8 cellular contexts compared by ENCODE assay signal in the genomic region with DNA sequence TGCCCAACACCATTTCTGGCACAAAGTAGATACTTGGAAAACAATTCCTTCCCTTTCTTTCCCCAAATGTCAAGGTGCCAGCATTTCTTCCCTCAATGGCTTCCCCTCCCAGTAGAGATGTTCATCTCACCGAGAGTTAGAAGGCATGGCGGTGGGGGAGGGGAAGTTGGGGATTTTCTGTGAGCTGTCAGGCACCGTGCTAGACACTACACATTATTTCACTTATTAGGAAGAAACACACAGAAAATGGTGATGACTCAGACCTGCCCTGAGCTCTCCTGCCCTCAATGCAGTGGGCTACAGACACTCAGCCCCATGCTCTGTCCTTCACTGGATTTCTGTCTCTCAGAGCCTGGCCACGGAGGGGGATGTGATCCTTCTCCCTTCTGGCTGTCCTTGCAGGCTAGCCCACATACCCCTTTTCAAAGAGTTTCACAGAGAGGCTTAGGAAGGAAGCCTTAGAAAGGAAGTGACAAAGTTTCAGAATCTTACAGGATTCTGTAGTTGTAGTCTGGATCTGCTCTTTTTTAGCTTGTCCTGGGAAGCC. TPM values are rescaled to one million over a fixed set of nuclear protein-coding genes. Genes with fewer than 3 reads are reported as not detected.
DNase-seq lines count a peak whose midpoint lies in the region; ATAC-seq and TF ChIP-seq lines count a peak whose summit lies in the region.

No MANE protein-coding gene starts in this region.

- H3K4me1 Mint-ChIP-seq in activated CD8-positive, alpha-beta T cell treated with anti-CD3 and anti-CD28 coated beads, Interleukin-2, amount 10 ng/mL, durations not matched to agents 7 days and 5 days (ENCODE audit: low read depth): peaks cover 84% of the 10 kb centered on the region

- H3K27ac Mint-ChIP-seq in activated CD8-positive, alpha-beta T cell treated with anti-CD3 and anti-CD28 coated beads, Interleukin-2, amount 10 ng/mL, durations not matched to agents 7 days and 5 days: peak overlapping the region; percentile 90

- no peak overlapping the region for H3K4me3 ChIP-seq in fibroblast of the aortic adventitia (ENCODE audit: low read depth, low read length)

- CTCF ChIA-PET in activated CD8-positive, alpha-beta T cell treated with anti-CD3 and anti-CD28 coated beads, Interleukin-2, amount 10 ng/mL, durations not matched to agents 7 days and 5 days (lab: Charles Lee): interaction anchor here (0.7 to 1.6 kb wide), 11 partner anchors 10 to 180 kb away, joined by 3 to 6 read pairs (median 3); a partner anchor contains a TSS

- TF ChIP-seq CTCF in fibroblast of the aortic adventitia (IDR thresholded peaks at IDR 0.05; ENCODE audit: insufficient read depth, low read length): no peak

- H3K9me3 Mint-ChIP-seq in activated CD8-positive, alpha-beta T cell treated with anti-CD3 and anti-CD28 coated beads, Interleukin-2, amount 10 ng/mL, durations not matched to agents 7 days and 5 days (ENCODE audit: insufficient read depth): no peaks in the 10 kb centered on the region

- H3K27me3 Mint-ChIP-seq in activated CD8-positive, alpha-beta T cell treated with anti-CD3 and anti-CD28 coated beads, Interleukin-2, amount 10 ng/mL, durations not matched to agents 7 days and 5 days (ENCODE audit: low read depth): no peaks in the 10 kb centered on the region

- POLR2A ChIA-PET in activated CD8-positive, alpha-beta T cell treated with anti-CD3 and anti-CD28 coated beads, Interleukin-2, amount 10 ng/mL, durations not matched to agents 7 days and 5 days (lab: Charles Lee): interaction anchor here (0.6 to 5.5 kb wide), 7 partner anchors 9 to 83 kb away, joined by 3 to 105 read pairs (median 4); a partner anchor contains a TSS

- ATAC-seq in activated CD8-positive, alpha-beta T cell treated with anti-CD3 and anti-CD28 coated beads, Interleukin-2, amount 10 ng/mL, durations not matched to agents 7 days and 5 days: peak; percentile 18
- ATAC-seq in HG02885 (IDR thresholded peaks at IDR 0.05; ENCODE audit: poor library complexity, unreplicated experiment): no peak

- peak overlapping the region; percentile 39 for H3K4me3 Mint-ChIP-seq in activated CD8-positive, alpha-beta T cell treated with anti-CD3 and anti-CD28 coated beads, Interleukin-2, amount 10 ng/mL, durations not matched to agents 7 days and 5 days

- peaks cover 15% of the 10 kb centered on the region for H3K36me3 Mint-ChIP-seq in activated CD8-positive, alpha-beta T cell treated with anti-CD3 and anti-CD28 coated beads, Interleukin-2, amount 10 ng/mL, durations not matched to agents 7 days and 5 days (ENCODE audit: low read depth)

- DNase-seq in NOMO-1 treated with DMSO at 0.1 percent for 48 hours (lab: John Stamatoyannopoulos, UW; ENCODE audit: unreplicated experiment): peak; percentile 10
- no peak for DNase-seq in NOMO-1 treated with dmso at 0.1 percent for 144 hours (lab: John Stamatoyannopoulos, UW; ENCODE audit: unreplicated experiment)
- DNase-seq in activated CD8-positive, alpha-beta T cell treated with anti-CD3 and anti-CD28 coated beads, Interleukin-2, amount 10 ng/mL, durations not matched to agents 7 days and 5 days: peak; percentile 54
- DNase-seq in fibroblast of the aortic adventitia (ENCODE audit: low read depth): peak; percentile 39
- DNase-seq in stimulated activated CD8-positive, alpha-beta memory T cell treated with anti-CD3 and anti-CD28 coated beads, Interleukin-4, amount 100 ng/mL, for 48 hours: peak; percentile 82
- no peak for DNase-seq in AML-193 (lab: John Stamatoyannopoulos, UW)
- DNase-seq in NCI-H82 treated with DMSO at 0.1 percent for 48 hours (lab: John Stamatoyannopoulos, UW; ENCODE audit: unreplicated experiment): no peak

RNA-seq across cellular contexts. Expression of a gene that starts 12.0 kb away (rescaled TPM):
- 100 to 1,000 TPM; 275 to 301 TPM for total RNA-seq in activated CD8-positive, alpha-beta T cell treated with anti-CD3 and anti-CD28 coated beads, Interleukin-2, amount 10 ng/mL, durations not matched to agents 7 days and 5 days
- not detected in 2 replicates for total RNA-seq in fibroblast of the aortic adventitia (ENCODE audit: low replicate concordance)

RNA-seq across cellular contexts. Expression of a gene that starts 23.5 kb away (rescaled TPM):
- total RNA-seq in activated CD8-positive, alpha-beta T cell treated with anti-CD3 and anti-CD28 coated beads, Interleukin-2, amount 10 ng/mL, durations not matched to agents 7 days and 5 days: 1 to 10 TPM; 1.1 TPM
- total RNA-seq in fibroblast of the aortic adventitia (ENCODE audit: low replicate concordance): 0.09 TPM in 1 of 2 replicates, not detected in the other

RNA-seq across cellular contexts. Expression of a gene that starts 38.4 kb away (rescaled TPM):
- total RNA-seq in activated CD8-positive, alpha-beta T cell treated with anti-CD3 and anti-CD28 coated beads, Interleukin-2, amount 10 ng/mL, durations not matched to agents 7 days and 5 days: 10 to 100 TPM; 13.9 to 14.4 TPM
- 0.45 TPM in 1 of 2 replicates, not detected in the other for total RNA-seq in fibroblast of the aortic adventitia (ENCODE audit: low replicate concordance)

RNA-seq across cellular contexts. Expression of a gene that starts 51.3 kb away (rescaled TPM):
- total RNA-seq in activated CD8-positive, alpha-beta T cell treated with anti-CD3 and anti-CD28 coated beads, Interleukin-2, amount 10 ng/mL, durations not matched to agents 7 days and 5 days: not detected
- total RNA-seq in fibroblast of the aortic adventitia (ENCODE audit: low replicate concordance): not detected in 2 replicates

Comparison
In these comparisons a context has a peak if more than half of its experiments do, and no peak if none do; other contexts are left out.
1. DNase-seq: peak in NOMO-1 treated with DMSO at 0.1 percent for 48 hours (single experiment), activated CD8-positive, alpha-beta T cell treated with anti-CD3 and anti-CD28 coated beads, Interleukin-2, amount 10 ng/mL, durations not matched to agents 7 days and 5 days (single experiment), fibroblast of the aortic adventitia (single experiment) and stimulated activated CD8-positive, alpha-beta memory T cell treated with anti-CD3 and anti-CD28 coated beads, Interleukin-4, amount 100 ng/mL, for 48 hours (single experiment); none in NOMO-1 treated with dmso at 0.1 percent for 144 hours (single experiment), AML-193 (0 of 2) and NCI-H82 treated with DMSO at 0.1 percent for 48 hours (single experiment).
2. RNA of a gene that starts 12.0 kb away (total RNA-seq): 275 to 301 TPM in activated CD8-positive, alpha-beta T cell treated with anti-CD3 and anti-CD28 coated beads, Interleukin-2, amount 10 ng/mL, durations not matched to agents 7 days and 5 days; not detected in fibroblast of the aortic adventitia; every median in the first group is over 100 times any median in the second.
3. RNA of a gene that starts 38.4 kb away (total RNA-seq): 13.9 to 14.4 TPM in activated CD8-positive, alpha-beta T cell treated with anti-CD3 and anti-CD28 coated beads, Interleukin-2, amount 10 ng/mL, durations not matched to agents 7 days and 5 days; 0.45 TPM in fibroblast of the aortic adventitia; every median in the first group is over 10 times any median in the second.